Comparison of ENCODE assay signal across 1 cellular context in genomic region chr11:313787-314547, GRCh38.
TF ChIP-seq lines count a peak whose summit lies in the region.

IFITM1 (plus strand) TSS chr11:314040; CDS start chr11:314171, 131 bp downstream.

TF ChIP-seq in HepG2, 621 proteins besides CTCF, POLR2A, EP300 and RAD21 (continued from another document):
- TF ChIP-seq ZBTB33 (CRISPR knock-in tag; IDR thresholded peaks at IDR 0.05) = peak; percentile 81
- TF ChIP-seq ZFP37 (CRISPR knock-in tag; IDR thresholded peaks at IDR 0.05; ENCODE audit: borderline replicate concordance) = no peak
- no peak for TF ChIP-seq ZNF225 (CRISPR knock-in tag; IDR thresholded peaks at IDR 0.05)
- TF ChIP-seq ZNF343 (CRISPR knock-in tag; IDR thresholded peaks at IDR 0.05) = no peak
- TF ChIP-seq ZNF281 (CRISPR knock-in tag; IDR thresholded peaks at IDR 0.05; ENCODE audit: borderline replicate concordance) = no peak
- no peak for TF ChIP-seq ZNF160 (CRISPR knock-in tag; IDR thresholded peaks at IDR 0.05)
- TF ChIP-seq YEATS4 (CRISPR knock-in tag; IDR thresholded peaks at IDR 0.05; ENCODE audit: borderline replicate concordance) = no peak
- TF ChIP-seq ZBTB20 (CRISPR knock-in tag; IDR thresholded peaks at IDR 0.05; ENCODE audit: borderline replicate concordance, low read depth) = no peak
- TF ChIP-seq ZNF251 (CRISPR knock-in tag; IDR thresholded peaks at IDR 0.05) = no peak
- TF ChIP-seq ZNF558 (CRISPR knock-in tag; IDR thresholded peaks at IDR 0.05; ENCODE audit: borderline replicate concordance) = no peak
